In the genomic region with DNA sequence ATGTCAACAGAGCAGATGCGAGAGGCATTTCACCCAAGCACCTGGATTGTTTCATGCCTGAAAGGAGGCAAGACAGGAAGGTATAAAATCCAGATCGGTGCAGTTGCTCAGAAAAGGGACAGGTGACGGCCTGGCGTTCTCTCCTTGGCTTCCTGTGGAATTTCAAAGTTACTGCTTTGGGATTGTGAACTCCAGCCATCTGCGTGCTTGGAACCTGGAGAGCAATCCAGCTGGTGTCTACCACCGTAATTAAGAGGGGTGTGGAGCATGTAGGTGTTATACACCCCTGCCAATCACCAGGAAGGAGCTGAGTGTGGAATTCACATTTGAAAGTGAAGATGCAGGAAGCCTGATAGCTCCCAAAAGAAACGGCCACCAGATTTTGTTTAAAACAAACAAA, we compare ENCODE assay signal across 20 cellular contexts.
"Had no signal": no experiment of that assay in that cellular context is flagged by ENCODE, and none has a peak within 500 bp of the region (broad histone marks: within the 10 kb centered on the region; RNA-seq: fewer than 3 reads in every experiment).

No MANE protein-coding gene starts in this region.

- H3K27me3 ChIP-seq: colonic mucosa, foreskin keratinocyte, right lobe of liver had no signal

- H3K9me3 ChIP-seq: colonic mucosa, psoas muscle, right lobe of liver, spleen, thoracic aorta, transverse colon had no signal

- H3K79me2 ChIP-seq: parathyroid adenoma had no signal

- H3K27ac ChIP-seq: colonic mucosa, foreskin keratinocyte, parathyroid adenoma, psoas muscle, right lobe of liver, spleen, thoracic aorta, transverse colon had no signal

- H3K36me3 ChIP-seq: colonic mucosa, right lobe of liver, spleen, thoracic aorta, transverse colon had no signal

- H3K9me3 Mint-ChIP-seq: natural killer cell treated with Interleukin-12 subunit alpha and Interleukin-12 subunit beta and Interleukin-15 and Interleukin-18, amount 100 ng/mL, for 72 hours had no signal

- H3K4me3 Mint-ChIP-seq: mesothelial cell of epicardium; natural killer cell treated with Interleukin-12 subunit alpha and Interleukin-12 subunit beta and Interleukin-15 and Interleukin-18, amount 100 ng/mL, for 72 hours; stimulated activated memory B cell treated with anti-CD40 and anti-IgM and Interleukin-4, amounts not matched to agents 10 μg/mL and 1 μg/mL and 100 μg/mL, for 72 hours; stimulated activated naive CD8-positive, alpha-beta T cell treated with anti-CD3 and anti-CD28 coated beads, Interleukin-15, amount 100 ng/mL, for 72 hours had no signal

- H3K4me3 ChIP-seq: colonic mucosa, psoas muscle, right lobe of liver, spleen, thoracic aorta, transverse colon had no signal

- H3K9ac ChIP-seq: parathyroid adenoma had no signal

- H2AFZ ChIP-seq: parathyroid adenoma had no signal

- H3K27ac Mint-ChIP-seq: natural killer cell treated with Interleukin-12 subunit alpha and Interleukin-12 subunit beta and Interleukin-15 and Interleukin-18, amount 100 ng/mL, for 72 hours; stimulated activated memory B cell treated with anti-CD40 and anti-IgM and Interleukin-4, amounts not matched to agents 10 μg/mL and 1 μg/mL and 100 μg/mL, for 72 hours; stimulated activated naive CD8-positive, alpha-beta T cell treated with anti-CD3 and anti-CD28 coated beads, Interleukin-15, amount 100 ng/mL, for 72 hours had no signal

- H3K4me1 ChIP-seq: colonic mucosa, foreskin keratinocyte, parathyroid adenoma, psoas muscle, right lobe of liver, spleen had no signal

- ATAC-seq: foreskin keratinocyte; left lobe of liver; natural killer cell treated with Interleukin-12 subunit alpha and Interleukin-12 subunit beta and Interleukin-15 and Interleukin-18, amount 100 ng/mL, for 72 hours; psoas muscle; stimulated activated memory B cell treated with anti-CD40 and anti-IgM and Interleukin-4, amounts not matched to agents 10 μg/mL and 1 μg/mL and 100 μg/mL, for 72 hours; stimulated activated naive CD8-positive, alpha-beta T cell treated with anti-CD3 and anti-CD28 coated beads, Interleukin-15, amount 100 ng/mL, for 72 hours had no signal

- DNase-seq: colonic mucosa; dermis blood vessel endothelial cell; foreskin keratinocyte; hippocampal formation; mammary epithelial cell; psoas muscle; retina; right lobe of liver; spleen; stimulated activated CD4-positive, alpha-beta T cell treated with anti-CD3 and anti-CD28 coated beads, Interleukin-15, amount 100 ng/mL, for 24 hours; stimulated activated CD4-positive, alpha-beta T cell treated with anti-CD3 and anti-CD28 coated beads, Interleukin-1b, Interleukin-23, amount 100 ng/mL, for 48 hours; stimulated activated CD4-positive, alpha-beta T cell treated with anti-CD3 and anti-CD28 coated beads, Interleukin-4, amount 100 ng/mL, for 24 hours; stimulated activated naive CD8-positive, alpha-beta T cell treated with anti-CD3 and anti-CD28 coated beads, Interleukin-15, amount 100 ng/mL, for 72 hours; transverse colon had no signal

- H3K4me1 Mint-ChIP-seq: stimulated activated memory B cell treated with anti-CD40 and anti-IgM and Interleukin-4, amounts not matched to agents 10 μg/mL and 1 μg/mL and 100 μg/mL, for 72 hours; stimulated activated naive CD8-positive, alpha-beta T cell treated with anti-CD3 and anti-CD28 coated beads, Interleukin-15, amount 100 ng/mL, for 72 hours had no signal
